11 cellular contexts compared by ENCODE assay signal in the genomic region with DNA sequence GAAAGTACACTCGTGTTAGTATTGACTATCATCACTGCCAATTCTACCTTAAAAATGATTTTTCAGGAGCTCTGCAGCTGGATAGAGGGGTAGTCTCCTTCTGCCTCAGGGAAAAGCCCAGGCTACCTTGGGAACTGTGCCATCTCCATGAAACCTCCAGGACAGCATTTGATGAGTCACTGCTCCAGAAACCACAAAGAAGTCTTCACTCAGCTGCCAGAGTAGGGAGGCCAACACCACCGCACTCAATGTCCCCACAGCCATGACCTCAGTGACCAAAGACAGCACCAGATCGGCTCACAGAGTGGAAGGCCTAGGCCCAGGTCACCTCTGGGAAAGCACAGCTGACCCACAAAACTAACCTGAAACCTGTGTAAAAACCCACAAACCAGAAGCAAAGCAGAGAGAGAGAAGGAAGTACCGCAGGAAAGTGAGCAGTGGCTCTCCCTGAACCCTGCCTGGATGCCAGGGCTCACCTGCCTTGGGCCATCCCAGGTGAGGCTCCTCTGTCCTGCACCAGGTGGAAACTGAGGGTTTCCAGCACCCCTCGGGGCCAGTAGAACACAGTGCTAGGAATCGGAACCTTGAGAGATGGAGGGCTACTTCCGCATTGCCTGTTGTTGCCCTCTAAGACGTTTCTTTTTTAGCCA. TPM values are rescaled to one million over a fixed set of nuclear protein-coding genes. Genes with fewer than 3 reads are reported as not detected.
DNase-seq lines count a peak whose midpoint lies in the region; ATAC-seq and TF ChIP-seq lines count a peak whose summit lies in the region.
"Had no signal": no experiment of that assay in that cellular context is flagged by ENCODE, and none has a peak within 500 bp of the region (broad histone marks: within the 10 kb centered on the region; RNA-seq: fewer than 3 reads in every experiment).

No MANE protein-coding gene starts in this region.

- H3K4me3 ChIP-seq in SK-N-SH (ENCODE audit: low read depth in 2 of 2, low read length in 1 of 2) (no peak overlapping the region), fibroblast of villous mesenchyme (ENCODE audit: low read depth, low read length) (no peak overlapping the region)
- H3K4me3 ChIP-seq: SJCRH30 had no signal

- H3F3A ChIP-seq in SK-N-SH (replicated peaks; ENCODE audit: insufficient read depth): peaks cover 6% of the 10 kb centered on the region

- no peaks in the 10 kb centered on the region for H3K27me3 ChIP-seq in SK-N-SH (ENCODE audit: insufficient read depth)
- H3K27me3 ChIP-seq: SJCRH30 had no signal

- H3K79me2 ChIP-seq in SK-N-SH (ENCODE audit: insufficient read depth): no peaks in the 10 kb centered on the region

- TF ChIP-seq EP300 in SK-N-SH (IDR thresholded peaks at IDR 0.05; ENCODE audit: borderline replicate concordance in 1 of 2, low read depth in 1 of 2, low read length in 1 of 2): peak in 1 of 2 experiments; percentile 69; a peak in 1 of 4 replicates

- H3K9me3 ChIP-seq in SK-N-SH: no peaks in the 10 kb centered on the region
- H3K9me3 ChIP-seq: SJCRH30 had no signal

- H4K20me1 ChIP-seq in SK-N-SH (ENCODE audit: insufficient read depth): no peaks in the 10 kb centered on the region

- H3K4me1 ChIP-seq in SK-N-SH (ENCODE audit: control insufficient read depth in 1 of 2, insufficient read depth in 2 of 2, low read depth in 1 of 2, low read length in 1 of 2): peaks cover 4 to 27% of the 10 kb centered on the region in 2 experiments; a peak in 3 of 4 replicates
- H3K4me1 ChIP-seq: SJCRH30 had no signal

- peaks cover 0 to 15% of the 10 kb centered on the region in 2 experiments for H3K36me3 ChIP-seq in SK-N-SH (replicated peaks in 1 of 2; ENCODE audit: control insufficient read depth in 1 of 2, insufficient read depth in 2 of 2, low read length in 1 of 2)
- H3K36me3 ChIP-seq: SJCRH30 had no signal

- 87% methylated on average over 6 of the region's 8 CpGs for WGBS in SK-N-SH (ENCODE audit: low lambda C conversion rate)

- no peaks in the 10 kb centered on the region for H3K9me2 ChIP-seq in SK-N-SH

- peak overlapping the region in 1 of 2 experiments; percentile 70; a peak in 1 of 4 replicates for H3K27ac ChIP-seq in SK-N-SH (ENCODE audit: low read depth in 2 of 2, low read length in 1 of 2)
- H3K27ac ChIP-seq: SJCRH30 had no signal

- H3K9ac ChIP-seq in SK-N-SH: no peak overlapping the region

- CTCF ChIA-PET in SK-N-SH (lab: Yijun Ruan, JAX): interaction anchor here (1.4 kb wide), 1 partner anchor 10 kb away, joined by 3 read pairs; no protein-coding TSS in a partner anchor
- CTCF ChIA-PET in GM10248 (lab: Yijun Ruan, JAX): no interaction called here

- no peak for ATAC-seq in HG03175 (IDR thresholded peaks at IDR 0.05; ENCODE audit: unreplicated experiment)

- POLR2A ChIA-PET in SK-N-SH (lab: Yijun Ruan, JAX): no interaction called here
- POLR2A ChIA-PET in GM10248 (lab: Yijun Ruan, JAX): no interaction called here

- peak overlapping the region; percentile 65 for H3K4me2 ChIP-seq in SK-N-SH

- no peak for TF ChIP-seq RAD21 in SK-N-SH (IDR thresholded peaks at IDR 0.05; ENCODE audit: low read length)

- TF ChIP-seq CTCF in SK-N-SH (IDR thresholded peaks at IDR 0.05): no peak
- no peak for TF ChIP-seq CTCF in fibroblast of villous mesenchyme (IDR thresholded peaks at IDR 0.05; ENCODE audit: insufficient read depth, low read depth, low read length)
- TF ChIP-seq CTCF in GM10248 (IDR thresholded peaks at IDR 0.05; ENCODE audit: control extremely low read depth, extremely low read depth, low read depth, missing control alignments): no peak

- H2AFZ ChIP-seq in SK-N-SH (ENCODE audit: low read depth): no peak overlapping the region

- DNase-seq in EH (ENCODE audit: low read depth): peak; percentile 92
- no peak for DNase-seq in SK-N-SH
- peak; percentile 90 for DNase-seq in fibroblast of villous mesenchyme (ENCODE audit: low read depth)
- DNase-seq in renal cortical epithelial cell (ENCODE audit: low read depth): peak; percentile 89
- no peak for DNase-seq in activated CD4-positive, alpha-beta T cell treated with anti-CD3 and anti-CD28 coated beads for 4 hours
- no peak for DNase-seq in effector CD8-positive, alpha-beta T cell (lab: John Stamatoyannopoulos, UW)
- no peak for DNase-seq in GM10248 (ENCODE audit: extremely low spot score)
- DNase-seq: activated T-cell treated with anti-CD3 and anti-CD28 coated beads, Interleukin-2, amount 50 U/mL, for 24 hours; DMS53 had no signal

TF ChIP-seq in SK-N-SH, 30 proteins besides CTCF, POLR2A, EP300 and RAD21 (continues in another document):
- TF ChIP-seq SIN3A (IDR thresholded peaks at IDR 0.05; ENCODE audit: borderline replicate concordance, low read depth, low read length) (no peak), MEF2A (IDR thresholded peaks at IDR 0.05; ENCODE audit: borderline replicate concordance, low read depth) (no peak), JUND (IDR thresholded peaks at IDR 0.05) (peak; percentile 80), NFIC (IDR thresholded peaks at IDR 0.05; ENCODE audit: borderline replicate concordance) (peak; percentile 87), NRF1 (IDR thresholded peaks at IDR 0.05; ENCODE audit: low read depth, low read length) (no peak), TCF12 (IDR thresholded peaks at IDR 0.05) (peak; percentile 70), RFX5 (IDR thresholded peaks at IDR 0.05; ENCODE audit: low read length) (no peak), FOSL2 (IDR thresholded peaks at IDR 0.05; ENCODE audit: borderline replicate concordance, low read depth) (peak; percentile 92), YY1 (IDR thresholded peaks at IDR 0.05; ENCODE audit: low read depth) (no peak), TAF1 (IDR thresholded peaks at IDR 0.05; ENCODE audit: borderline replicate concordance, low read depth, low read length) (no peak), FOXJ3 (CRISPR knock-in tag; IDR thresholded peaks at IDR 0.05) (no peak), FOXM1 (IDR thresholded peaks at IDR 0.05; ENCODE audit: low read depth) (no peak), ELF1 (IDR thresholded peaks at IDR 0.05) (no peak), RXRA (IDR thresholded peaks at IDR 0.05; ENCODE audit: borderline replicate concordance, low read depth) (peak; percentile 40; the same call in 1 of the 2 replicates), MXI1 (IDR thresholded peaks at IDR 0.05; ENCODE audit: low read depth, low read length) (no peak), POLR2AphosphoS5 (IDR thresholded peaks at IDR 0.05; ENCODE audit: low read depth, low read length) (no peak), RCOR1 (IDR thresholded peaks at IDR 0.05; ENCODE audit: low read length) (no peak)
- TF ChIP-seq, protein P1, sequence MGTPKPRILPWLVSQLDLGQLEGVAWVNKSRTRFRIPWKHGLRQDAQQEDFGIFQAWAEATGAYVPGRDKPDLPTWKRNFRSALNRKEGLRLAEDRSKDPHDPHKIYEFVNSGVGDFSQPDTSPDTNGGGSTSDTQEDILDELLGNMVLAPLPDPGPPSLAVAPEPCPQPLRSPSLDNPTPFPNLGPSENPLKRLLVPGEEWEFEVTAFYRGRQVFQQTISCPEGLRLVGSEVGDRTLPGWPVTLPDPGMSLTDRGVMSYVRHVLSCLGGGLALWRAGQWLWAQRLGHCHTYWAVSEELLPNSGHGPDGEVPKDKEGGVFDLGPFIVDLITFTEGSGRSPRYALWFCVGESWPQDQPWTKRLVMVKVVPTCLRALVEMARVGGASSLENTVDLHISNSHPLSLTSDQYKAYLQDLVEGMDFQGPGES (IDR thresholded peaks at IDR 0.05; ENCODE audit: low read depth, low read length): no peak
- TF ChIP-seq, protein P2, sequence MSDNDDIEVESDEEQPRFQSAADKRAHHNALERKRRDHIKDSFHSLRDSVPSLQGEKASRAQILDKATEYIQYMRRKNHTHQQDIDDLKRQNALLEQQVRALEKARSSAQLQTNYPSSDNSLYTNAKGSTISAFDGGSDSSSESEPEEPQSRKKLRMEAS (IDR thresholded peaks at IDR 0.05; ENCODE audit: low read depth): 0 out of 2 replicates have a peak, but pooled peaks have one; percentile 37
- TF ChIP-seq, protein P3, sequence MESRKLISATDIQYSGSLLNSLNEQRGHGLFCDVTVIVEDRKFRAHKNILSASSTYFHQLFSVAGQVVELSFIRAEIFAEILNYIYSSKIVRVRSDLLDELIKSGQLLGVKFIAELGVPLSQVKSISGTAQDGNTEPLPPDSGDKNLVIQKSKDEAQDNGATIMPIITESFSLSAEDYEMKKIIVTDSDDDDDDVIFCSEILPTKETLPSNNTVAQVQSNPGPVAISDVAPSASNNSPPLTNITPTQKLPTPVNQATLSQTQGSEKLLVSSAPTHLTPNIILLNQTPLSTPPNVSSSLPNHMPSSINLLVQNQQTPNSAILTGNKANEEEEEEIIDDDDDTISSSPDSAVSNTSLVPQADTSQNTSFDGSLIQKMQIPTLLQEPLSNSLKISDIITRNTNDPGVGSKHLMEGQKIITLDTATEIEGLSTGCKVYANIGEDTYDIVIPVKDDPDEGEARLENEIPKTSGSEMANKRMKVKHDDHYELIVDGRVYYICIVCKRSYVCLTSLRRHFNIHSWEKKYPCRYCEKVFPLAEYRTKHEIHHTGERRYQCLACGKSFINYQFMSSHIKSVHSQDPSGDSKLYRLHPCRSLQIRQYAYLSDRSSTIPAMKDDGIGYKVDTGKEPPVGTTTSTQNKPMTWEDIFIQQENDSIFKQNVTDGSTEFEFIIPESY (IDR thresholded peaks at IDR 0.05; ENCODE audit: borderline replicate concordance, low read depth): no peak
- TF ChIP-seq, protein P4, sequence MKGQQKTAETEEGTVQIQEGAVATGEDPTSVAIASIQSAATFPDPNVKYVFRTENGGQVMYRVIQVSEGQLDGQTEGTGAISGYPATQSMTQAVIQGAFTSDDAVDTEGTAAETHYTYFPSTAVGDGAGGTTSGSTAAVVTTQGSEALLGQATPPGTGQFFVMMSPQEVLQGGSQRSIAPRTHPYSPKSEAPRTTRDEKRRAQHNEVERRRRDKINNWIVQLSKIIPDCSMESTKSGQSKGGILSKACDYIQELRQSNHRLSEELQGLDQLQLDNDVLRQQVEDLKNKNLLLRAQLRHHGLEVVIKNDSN (IDR thresholded peaks at IDR 0.05; ENCODE audit: borderline replicate concordance, low read depth): no peak
- TF ChIP-seq, protein P5, sequence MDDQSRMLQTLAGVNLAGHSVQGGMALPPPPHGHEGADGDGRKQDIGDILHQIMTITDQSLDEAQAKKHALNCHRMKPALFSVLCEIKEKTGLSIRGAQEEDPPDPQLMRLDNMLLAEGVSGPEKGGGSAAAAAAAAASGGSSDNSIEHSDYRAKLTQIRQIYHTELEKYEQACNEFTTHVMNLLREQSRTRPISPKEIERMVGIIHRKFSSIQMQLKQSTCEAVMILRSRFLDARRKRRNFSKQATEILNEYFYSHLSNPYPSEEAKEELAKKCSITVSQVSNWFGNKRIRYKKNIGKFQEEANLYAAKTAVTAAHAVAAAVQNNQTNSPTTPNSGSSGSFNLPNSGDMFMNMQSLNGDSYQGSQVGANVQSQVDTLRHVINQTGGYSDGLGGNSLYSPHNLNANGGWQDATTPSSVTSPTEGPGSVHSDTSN (IDR thresholded peaks at IDR 0.05): peak; percentile 63

RNA-seq across cellular contexts. Expression of a gene that starts 30.0 kb away (rescaled TPM):
- polyA plus RNA-seq in SK-N-SH (2012; rRNA removed): 2.5 and 2.9 TPM in 2 replicates
- polyA plus RNA-seq in SK-N-SH (2012; cell fraction: cytosol; rRNA removed): 2.9 and 3.1 TPM in 2 replicates
- polyA plus RNA-seq in SK-N-SH (2012; cell fraction: nucleus; rRNA removed): 2.2 and 3.7 TPM in 2 replicates
- total RNA-seq in fibroblast of villous mesenchyme (102 and 279 TPM in 2 replicates), renal cortical epithelial cell (1.8 and 4.5 TPM in 2 replicates)
- total RNA-seq: SJCRH30 had no signal

Comparison
In these comparisons a context has a peak if more than half of its experiments do, and no peak if none do; other contexts are left out.
1. DNase-seq: peak in EH (single experiment), fibroblast of villous mesenchyme (single experiment) and renal cortical epithelial cell (single experiment); none in SK-N-SH (single experiment), activated CD4-positive, alpha-beta T cell treated with anti-CD3 and anti-CD28 coated beads for 4 hours (0 of 2), effector CD8-positive, alpha-beta T cell (single experiment) and GM10248 (single experiment).
2. RNA of a gene that starts 30.0 kb away (total RNA-seq): 102 to 279 TPM in fibroblast of villous mesenchyme; 1.8 to 4.5 TPM in renal cortical epithelial cell; every median in the first group is over 10 times any median in the second.